1 cellular context compared by ENCODE assay signal in the genomic region with DNA sequence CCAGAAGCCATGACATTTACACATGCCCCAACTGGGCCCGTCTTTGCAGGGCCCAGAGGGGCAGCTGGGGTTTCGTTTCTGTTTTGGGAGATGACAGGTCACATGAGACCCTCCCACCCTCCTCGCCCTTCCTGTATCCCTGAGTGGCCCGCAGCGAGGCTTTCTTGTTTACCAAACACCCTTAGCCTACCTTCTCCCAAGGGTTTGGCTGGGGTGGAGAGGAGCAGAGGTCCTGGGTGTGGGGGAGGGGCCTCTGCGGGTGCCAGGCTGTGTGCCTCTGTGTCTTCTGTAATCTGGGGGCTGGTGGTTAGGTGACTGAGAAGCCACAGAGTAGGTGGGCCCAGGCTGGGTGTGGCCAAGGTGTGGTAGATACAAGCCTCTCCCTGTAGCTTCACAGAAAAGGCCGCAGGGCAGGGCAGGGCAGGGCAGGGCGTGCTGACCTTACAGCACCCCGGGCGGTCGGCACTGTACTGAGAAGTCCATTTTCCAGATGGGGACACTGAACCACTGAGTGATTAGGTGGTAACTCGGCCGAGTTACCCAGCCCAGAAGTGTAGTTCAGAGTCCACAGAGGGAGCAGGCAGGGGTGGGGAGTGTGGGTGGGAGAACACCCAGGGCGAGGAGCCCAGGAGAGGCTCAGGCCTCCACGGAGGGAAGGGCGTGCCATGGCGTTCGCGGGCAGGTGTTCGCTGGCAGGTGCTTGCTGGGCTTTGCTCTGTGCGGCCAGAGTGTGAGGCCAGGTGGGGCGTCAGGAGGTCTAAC.
TF ChIP-seq lines count a peak whose summit lies in the region.

No MANE protein-coding gene starts in this region.

TF ChIP-seq in H1, 55 proteins besides CTCF, POLR2A, EP300 and RAD21:
- no peak for TF ChIP-seq BRCA1 (IDR thresholded peaks at IDR 0.05; ENCODE audit: low read depth, low read length)
- TF ChIP-seq CTBP2 (IDR thresholded peaks at IDR 0.05; ENCODE audit: borderline replicate concordance, insufficient read depth, insufficient read length, low read length), result no peak
